26 cellular contexts compared by ENCODE assay signal in the genomic region with DNA sequence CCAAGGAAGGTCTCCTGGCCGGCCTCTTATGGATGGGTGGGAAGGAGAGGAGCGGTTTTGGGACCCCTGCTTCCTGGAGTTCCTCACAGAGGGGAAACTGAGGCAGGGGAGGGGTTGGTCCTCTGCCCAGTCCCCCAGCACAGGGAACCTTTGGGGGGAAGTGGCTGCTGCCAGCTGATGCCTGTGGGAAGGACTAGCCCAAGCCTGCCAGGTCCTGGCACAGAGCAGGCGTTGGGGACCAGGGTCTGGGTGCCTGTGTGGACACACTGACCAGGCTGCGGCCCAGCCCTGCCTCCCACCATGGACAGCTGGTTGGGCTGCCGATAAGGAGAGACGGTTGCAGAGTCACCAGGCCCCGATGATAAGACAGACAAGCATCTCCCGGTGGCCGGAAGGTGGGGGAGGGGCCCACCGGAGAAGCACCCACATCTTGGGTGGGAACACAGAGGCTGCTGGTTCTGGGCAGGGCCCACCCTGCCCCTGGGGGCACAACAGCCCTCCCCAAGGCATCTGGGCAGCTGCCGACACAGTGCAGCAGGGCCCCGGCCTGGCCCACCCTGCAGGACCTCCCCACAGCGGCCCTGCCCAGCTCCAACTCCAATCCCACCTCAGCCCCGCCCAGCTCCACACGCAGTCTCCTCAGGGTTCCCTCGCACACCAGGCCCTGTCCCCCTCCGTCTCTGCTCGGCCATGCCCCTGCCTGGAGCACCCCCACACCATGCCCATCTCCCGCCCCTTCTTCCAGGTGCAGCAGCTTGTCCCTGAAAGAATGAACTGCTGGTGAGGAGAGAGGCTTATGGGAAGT. TPM values are rescaled to one million over a fixed set of nuclear protein-coding genes. Genes with fewer than 3 reads are reported as not detected.
DNase-seq lines count a peak whose midpoint lies in the region; ATAC-seq, FAIRE-seq and TF ChIP-seq lines count a peak whose summit lies in the region.
"Had no signal": no experiment of that assay in that cellular context is flagged by ENCODE, and none has a peak within 500 bp of the region (broad histone marks: within the 10 kb centered on the region; RNA-seq: fewer than 3 reads in every experiment).

No MANE protein-coding gene starts in this region.

- WGBS in K562 (ENCODE audit: insufficient coverage, low coverage, missing lambda C conversion rate) = 0% methylated on average over 6 of the region's 19 CpGs
- no CpG with 5 or more reads among the region's 19 CpGs for WGBS in neuronal stem cell (ENCODE audit: extremely low coverage in 2 of 2, insufficient read length in 2 of 2, insufficient replicate concordance in 1 of 2), 2 donors

- peak overlapping the region; percentile 84 for H3K18ac ChIP-seq in neuronal stem cell (ENCODE audit: low read length)

- H3K4me2 ChIP-seq in K562 (ENCODE audit: insufficient read depth, low read length) = peak overlapping the region; percentile 88
- no peak overlapping the region for H3K4me2 ChIP-seq in neuronal stem cell (ENCODE audit: insufficient read depth, low read length, poor library complexity, severe bottlenecking)

- in situ Hi-C loops in Panc1 (cut with HindIII; ENCODE audit: low pct_unique_long_range_greater_than_20kb, low sequenced_read_pairs) (no loop called here), K562 (cut with MboI) (no loop called here)

- H2BK12ac ChIP-seq in neuronal stem cell (ENCODE audit: low read length) = peak overlapping the region; percentile 34

- no peak for TF ChIP-seq CTCF in Panc1 (IDR thresholded peaks at IDR 0.05)
- 0 out of 6 replicates have a peak, but pooled peaks of 1 of the 3 experiments have one; percentile 1 for TF ChIP-seq CTCF in K562 (IDR thresholded peaks at IDR 0.05 in 2 of 3, conservative IDR thresholded peaks at IDR 0.05 in 1 of 3; ENCODE audit: insufficient read depth in 2 of 3, low read depth in 1 of 3, low read length in 3 of 3)

- H3K23ac ChIP-seq in neuronal stem cell (ENCODE audit: low read depth, low read length, poor library complexity) = peak overlapping the region; percentile 90

- H3K27me3 ChIP-seq in Panc1 (ENCODE audit: control insufficient read depth, insufficient read depth, low read length) (no peaks in the 10 kb centered on the region), K562 (ENCODE audit: control insufficient read depth in 2 of 2, insufficient read depth in 2 of 2, low read length in 2 of 2) (no peaks in the 10 kb centered on the region), neuronal stem cell (ENCODE audit: control insufficient read depth in 3 of 3, insufficient read depth in 3 of 3, low read depth in 1 of 3, low read length in 3 of 3) (no peaks in the 10 kb centered on the region), SJCRH30 (no peaks in the 10 kb centered on the region)
- H3K27me3 ChIP-seq: dorsolateral prefrontal cortex, spleen had no signal

- no peak overlapping the region for H4K91ac ChIP-seq in neuronal stem cell (ENCODE audit: low read depth, low read length, poor library complexity)

- ATAC-seq in Panc1 = peak; percentile 13; the same call in 1 of the 2 replicates
- peak; percentile 74 for ATAC-seq in K562
- ATAC-seq: activated CD8-positive, alpha-beta T cell treated with anti-CD3 and anti-CD28 coated beads for 36 hours; left cardiac atrium; naive thymus-derived CD8-positive, alpha-beta T cell had no signal

- peak overlapping the region; percentile 91 to 92 for H3K9ac ChIP-seq in K562 (ENCODE audit: insufficient read depth in 1 of 2, low read depth in 2 of 2, low read length in 2 of 2)
- no peak overlapping the region for H3K9ac ChIP-seq in neuronal stem cell (ENCODE audit: low read depth, low read length, poor library complexity)

- H3K27ac ChIP-seq in Panc1 (ENCODE audit: low read length) = peak overlapping the region; percentile 35; the same call in 1 of the 2 replicates
- peak overlapping the region; percentile 99 for H3K27ac ChIP-seq in K562 (ENCODE audit: extremely low read depth, low read depth, low read length)
- no peak overlapping the region for H3K27ac ChIP-seq in neuronal stem cell (replicated peaks; ENCODE audit: low read length)
- H3K27ac ChIP-seq in SJCRH30 = no peak overlapping the region
- H3K27ac ChIP-seq: dorsolateral prefrontal cortex, spleen had no signal

- peak overlapping the region; percentile 70 for H2BK5ac ChIP-seq in neuronal stem cell (ENCODE audit: low read length)

- H3K36me3 ChIP-seq in Panc1 (ENCODE audit: control insufficient read depth, insufficient read depth, low read length) (no peaks in the 10 kb centered on the region), K562 (ENCODE audit: control insufficient read depth, insufficient read depth, low read length) (peaks cover 3% of the 10 kb centered on the region; the same call in 1 of the 3 replicates), neuronal stem cell (replicated peaks in 1 of 2; ENCODE audit: control insufficient read depth in 2 of 2, insufficient read depth in 2 of 2, low read length in 2 of 2) (no peaks in the 10 kb centered on the region), SJCRH30 (no peaks in the 10 kb centered on the region)
- H3K36me3 ChIP-seq: spleen had no signal

- H4K8ac ChIP-seq in neuronal stem cell (ENCODE audit: low read depth, low read length) = no peak overlapping the region

- H3K4me3 ChIP-seq in Panc1 (ENCODE audit: low read depth in 2 of 2, low read length in 2 of 2) (no peak overlapping the region), K562 (peak overlapping the region; percentile 35), neuronal stem cell (ENCODE audit: low read length in 2 of 2) (peak overlapping the region in 1 of 2 donors; percentile 15), SJCRH30 (no peak overlapping the region)
- H3K4me3 ChIP-seq: dorsolateral prefrontal cortex, spleen had no signal

- peak; percentile 100 for TF ChIP-seq EP300 in K562 (IDR thresholded peaks at IDR 0.05; ENCODE audit: low read length)

- H3K9me3 ChIP-seq in Panc1 (ENCODE audit: control insufficient read depth, insufficient read depth, low read depth, low read length) (no peaks in the 10 kb centered on the region), K562 (replicated peaks; ENCODE audit: control insufficient read depth, insufficient read depth, low read depth, low read length) (peaks cover 2% of the 10 kb centered on the region; the same call in 1 of the 2 replicates), neuronal stem cell (replicated peaks in 1 of 2; ENCODE audit: control insufficient read depth in 2 of 2, insufficient read depth in 1 of 2, low read depth in 1 of 2, low read length in 2 of 2) (peaks cover 3 to 8% of the 10 kb centered on the region in 2 donors), SJCRH30 (replicated peaks) (no peaks in the 10 kb centered on the region)

- peak in 1 of 2 experiments; percentile 14; a peak in 1 of 4 replicates for TF ChIP-seq RAD21 in K562 (CRISPR knock-in tag; conservative IDR thresholded peaks at IDR 0.05 in 1 of 2, IDR thresholded peaks at IDR 0.05 in 1 of 2)

- no peaks in the 10 kb centered on the region for H3K9me1 ChIP-seq in K562 (ENCODE audit: control insufficient read depth, insufficient read depth, low read length)

- DNase-seq in GF-D8 (lab: John Stamatoyannopoulos, UW) = peak; percentile 73
- DNase-seq in Panc1 (ENCODE audit: low read depth, low spot score) = no peak
- peak; percentile 71 to 90 (median 81) for DNase-seq in K562 (ENCODE audit: extremely low read depth in 1 of 4, low spot score in 3 of 4)
- DNase-seq in neuronal stem cell (ENCODE audit: low spot score) = no peak
- no peak for DNase-seq in SJCRH30
- no peak for DNase-seq in H4 (ENCODE audit: low spot score)
- no peak for DNase-seq in DMS 273 treated with DMSO at 0.1 percent for 48 hours (lab: John Stamatoyannopoulos, UW)
- DNase-seq: activated CD8-positive, alpha-beta T cell treated with anti-CD3 and anti-CD28 coated beads for 36 hours; activated effector memory CD4-positive, alpha-beta T cell treated with anti-CD3 and anti-CD28 coated beads, Interleukin-2, amount 50 U/mL, for 16 hours; CD4-positive, alpha-beta memory T cell; central memory CD4-positive, alpha-beta T cell; DMS53; dorsolateral prefrontal cortex; KG1; left cardiac atrium; MM.1S; naive thymus-derived CD8-positive, alpha-beta T cell; NCI-H2171; NCI-H510A treated with DMSO at 0.1 percent for 48 hours; spleen; stimulated activated CD4-positive, alpha-beta T cell treated with anti-CD3 and anti-CD28 coated beads, Interleukin-4, amount 100 ng/mL, for 1 hour; stimulated activated naive CD4-positive, alpha-beta T cell had no signal

- peak overlapping the region; percentile 63 for H2BK120ac ChIP-seq in neuronal stem cell (ENCODE audit: low read depth, low read length)

- peak overlapping the region; percentile 81 for H2AK5ac ChIP-seq in neuronal stem cell (ENCODE audit: low read depth, low read length)

- peaks cover 1% of the 10 kb centered on the region for H3K79me1 ChIP-seq in neuronal stem cell (ENCODE audit: low read depth, low read length)

- POLR2A ChIA-PET in Panc1 (lab: Charles Lee) = no interaction called here
- POLR2A ChIA-PET in K562 (lab: Yijun Ruan, JAX) = interaction anchor here (0.6 to 1.3 kb wide), 8 partner anchors 9 to 363 kb away, joined by 3 to 7 read pairs (median 3); no protein-coding TSS in a partner anchor

- CTCF ChIA-PET in Panc1 (lab: Charles Lee) (no interaction called here), K562 (lab: Yijun Ruan, JAX; ENCODE audit: low intra/inter-chr PET ratio) (interaction anchor here (0.9 kb wide), 1 partner anchor 10 kb away, joined by 3 read pairs; no protein-coding TSS in a partner anchor)

- peak overlapping the region; percentile 77 for H3K14ac ChIP-seq in neuronal stem cell (ENCODE audit: low read length)

- BruUV-seq in Panc1 (replicated peaks; lab: Mats Ljungman, UMichigan) (no TSS peak), K562 (replicated peaks; lab: Mats Ljungman, UMichigan) (TSS peak; percentile 40)

- H3K4me1 ChIP-seq in Panc1 (ENCODE audit: control insufficient read depth, insufficient read depth, low read length) (peaks cover 32% of the 10 kb centered on the region), K562 (replicated peaks in 1 of 2; ENCODE audit: control insufficient read depth in 2 of 2, insufficient read depth in 2 of 2, low read length in 2 of 2) (peaks cover 78 to 91% of the 10 kb centered on the region in 2 experiments), neuronal stem cell (ENCODE audit: control insufficient read depth in 2 of 2, insufficient read depth in 1 of 2, low read depth in 1 of 2, low read length in 2 of 2) (peaks cover 2 to 21% of the 10 kb centered on the region in 2 donors), SJCRH30 (peaks cover 7% of the 10 kb centered on the region; the same call in 1 of the 2 replicates)
- H3K4me1 ChIP-seq: spleen had no signal

- H3K4ac ChIP-seq in neuronal stem cell (ENCODE audit: low read length) = no peak overlapping the region

- FAIRE-seq in K562 (lab: Jason Lieb, UNC) = no peak
- FAIRE-seq: endothelial cell of umbilical vein, GM18507 had no signal

- no peaks in the 10 kb centered on the region for H4K20me1 ChIP-seq in K562 (replicated peaks; ENCODE audit: control insufficient read depth, insufficient read depth, low read length)

- H3K79me2 ChIP-seq in K562 (ENCODE audit: control insufficient read depth, insufficient read depth, low read length) = peaks cover 62% of the 10 kb centered on the region

- peak; percentile 72 for TF ChIP-seq POLR2A in K562 (conservative IDR thresholded peaks at IDR 0.05)

- H2AFZ ChIP-seq in K562 (ENCODE audit: low read depth, low read length) (0 out of 2 replicates have a peak overlapping the region, but pooled peaks have one; percentile 8), neuronal stem cell (ENCODE audit: low read length) (no peak overlapping the region)

- intact Hi-C loops in Panc1 (cut with micrococcal nuclease; ENCODE audit: unreplicated experiment) (no loop called here), K562 (cut with micrococcal nuclease) (no loop called here)

- peak overlapping the region; percentile 97 for H2BK15ac ChIP-seq in neuronal stem cell (ENCODE audit: low read length)

RNA-seq across cellular contexts. Expression of a gene that starts 50.7 kb away (rescaled TPM):
- total RNA-seq in Panc1 (2021; ENCODE audit: unreplicated experiment) (not detected), K562 (2014; rRNA removed) (0.04 TPM in 1 of 2 replicates, not detected in the other), K562 (2014; rRNA removed; fragmentation: Illumina TruSeq; extraction: Trizol) (not detected in 2 replicates), K562 (2015; rRNA removed; fragmentation: Illumina TruSeq; extraction: Trizol) (not detected in 2 replicates), K562 (2021) (not detected in 2 replicates)
- not detected for polyA plus RNA-seq in Panc1 (2012; ENCODE audit: insufficient read length)
- total RNA-seq in K562 (2011; cell fraction: chromatin; rRNA removed; ENCODE audit: low replicate concordance) = not detected in 2 replicates
- total RNA-seq in K562 (2011; cell fraction: nucleolus; rRNA removed) = not detected in 2 replicates
- not detected in 2 replicates for total RNA-seq in K562 (2011; cell fraction: nucleoplasm; rRNA removed)
- polyA plus RNA-seq in K562 (2011; rRNA removed) (not detected in 2 replicates), K562 (2014; fragmentation: Illumina TruSeq; extraction: Trizol) (not detected in 2 replicates), K562 (2014; fragmentation: Nextera tagmentation; extraction: Ambion mirVana) (not detected), K562 (2014; rRNA removed) (not detected in 2 replicates)
- polyA plus RNA-seq in K562 (2011; cell fraction: cytosol; rRNA removed) = not detected in 2 replicates
- polyA plus RNA-seq in K562 (2011; cell fraction: nucleus; rRNA removed) = not detected in 2 replicates
- polyA plus RNA-seq in K562 (2012) = not detected in 2 replicates
- not detected in 2 replicates for polyA minus RNA-seq in K562 (2011; rRNA and poly(A)+ RNA removed)
- polyA minus RNA-seq in K562 (2011; cell fraction: cytosol; rRNA and poly(A)+ RNA removed) = not detected in 2 replicates
- not detected in 2 replicates for polyA minus RNA-seq in K562 (2011; cell fraction: nucleus; rRNA and poly(A)+ RNA removed)
- polyA plus RNA-seq in neuronal stem cell (2013, experiment 1 of 2) = not detected
- not detected for polyA plus RNA-seq in neuronal stem cell (2013, experiment 2 of 2)
- total RNA-seq in SJCRH30 (2014; rRNA removed; shearing (Covaris generic)) = not detected in 2 replicates
- not detected in 2 replicates for total RNA-seq in H4 (2014; rRNA removed; shearing (Covaris generic))
- total RNA-seq: activated CD8-positive, alpha-beta T cell treated with anti-CD3 and anti-CD28 coated beads for 36 hours; CD4-positive, alpha-beta memory T cell; dorsolateral prefrontal cortex; endothelial cell of umbilical vein; left cardiac atrium; naive thymus-derived CD8-positive, alpha-beta T cell; omental fat pad; spleen; temporal lobe had no signal
- polyA plus RNA-seq: CD4-positive, alpha-beta memory T cell; endothelial cell of umbilical vein; naive thymus-derived CD8-positive, alpha-beta T cell; spleen had no signal

Comparison
In these comparisons a context has a peak if more than half of its experiments do, and no peak if none do; other contexts are left out.
1. DNase-seq: peak in GF-D8 (single experiment) and K562 (4 of 4); none in Panc1 (single experiment), neuronal stem cell (single experiment), SJCRH30 (0 of 2), H4 (single experiment) and DMS 273 treated with DMSO at 0.1 percent for 48 hours (single experiment).
2. H3K27ac ChIP-seq: peak in Panc1 (single experiment) and K562 (single experiment); none in neuronal stem cell (single experiment) and SJCRH30 (single experiment).